ENCODE assay signal across 2 cellular contexts in genomic region chr2:16010951-16011620, GRCh38.
TF ChIP-seq lines count a peak whose summit lies in the region.

No MANE protein-coding gene starts in this region.

TF ChIP-seq in GM23338, 12 proteins besides CTCF, POLR2A, EP300 and RAD21:
- TF ChIP-seq ZNF114 (CRISPR knock-in tag; IDR thresholded peaks at IDR 0.05): no peak
- TF ChIP-seq ZNF331 (CRISPR knock-in tag; IDR thresholded peaks at IDR 0.05; ENCODE audit: low read depth): no peak
- TF ChIP-seq REST (IDR thresholded peaks at IDR 0.05; ENCODE audit: unreplicated experiment): no peak
- TF ChIP-seq EZH2 (IDR thresholded peaks at IDR 0.05; ENCODE audit: low read depth, unreplicated experiment): no peak
- TF ChIP-seq NANOG (IDR thresholded peaks at IDR 0.05; ENCODE audit: borderline replicate concordance): no peak
- no peak for TF ChIP-seq CREB1 (CRISPR knock-in tag; IDR thresholded peaks at IDR 0.05; ENCODE audit: low read depth)
- no peak for TF ChIP-seq STAT1 (IDR thresholded peaks at IDR 0.05; ENCODE audit: unreplicated experiment)
- no peak for TF ChIP-seq JUNB (IDR thresholded peaks at IDR 0.05; ENCODE audit: unreplicated experiment)
- TF ChIP-seq, protein P1, sequence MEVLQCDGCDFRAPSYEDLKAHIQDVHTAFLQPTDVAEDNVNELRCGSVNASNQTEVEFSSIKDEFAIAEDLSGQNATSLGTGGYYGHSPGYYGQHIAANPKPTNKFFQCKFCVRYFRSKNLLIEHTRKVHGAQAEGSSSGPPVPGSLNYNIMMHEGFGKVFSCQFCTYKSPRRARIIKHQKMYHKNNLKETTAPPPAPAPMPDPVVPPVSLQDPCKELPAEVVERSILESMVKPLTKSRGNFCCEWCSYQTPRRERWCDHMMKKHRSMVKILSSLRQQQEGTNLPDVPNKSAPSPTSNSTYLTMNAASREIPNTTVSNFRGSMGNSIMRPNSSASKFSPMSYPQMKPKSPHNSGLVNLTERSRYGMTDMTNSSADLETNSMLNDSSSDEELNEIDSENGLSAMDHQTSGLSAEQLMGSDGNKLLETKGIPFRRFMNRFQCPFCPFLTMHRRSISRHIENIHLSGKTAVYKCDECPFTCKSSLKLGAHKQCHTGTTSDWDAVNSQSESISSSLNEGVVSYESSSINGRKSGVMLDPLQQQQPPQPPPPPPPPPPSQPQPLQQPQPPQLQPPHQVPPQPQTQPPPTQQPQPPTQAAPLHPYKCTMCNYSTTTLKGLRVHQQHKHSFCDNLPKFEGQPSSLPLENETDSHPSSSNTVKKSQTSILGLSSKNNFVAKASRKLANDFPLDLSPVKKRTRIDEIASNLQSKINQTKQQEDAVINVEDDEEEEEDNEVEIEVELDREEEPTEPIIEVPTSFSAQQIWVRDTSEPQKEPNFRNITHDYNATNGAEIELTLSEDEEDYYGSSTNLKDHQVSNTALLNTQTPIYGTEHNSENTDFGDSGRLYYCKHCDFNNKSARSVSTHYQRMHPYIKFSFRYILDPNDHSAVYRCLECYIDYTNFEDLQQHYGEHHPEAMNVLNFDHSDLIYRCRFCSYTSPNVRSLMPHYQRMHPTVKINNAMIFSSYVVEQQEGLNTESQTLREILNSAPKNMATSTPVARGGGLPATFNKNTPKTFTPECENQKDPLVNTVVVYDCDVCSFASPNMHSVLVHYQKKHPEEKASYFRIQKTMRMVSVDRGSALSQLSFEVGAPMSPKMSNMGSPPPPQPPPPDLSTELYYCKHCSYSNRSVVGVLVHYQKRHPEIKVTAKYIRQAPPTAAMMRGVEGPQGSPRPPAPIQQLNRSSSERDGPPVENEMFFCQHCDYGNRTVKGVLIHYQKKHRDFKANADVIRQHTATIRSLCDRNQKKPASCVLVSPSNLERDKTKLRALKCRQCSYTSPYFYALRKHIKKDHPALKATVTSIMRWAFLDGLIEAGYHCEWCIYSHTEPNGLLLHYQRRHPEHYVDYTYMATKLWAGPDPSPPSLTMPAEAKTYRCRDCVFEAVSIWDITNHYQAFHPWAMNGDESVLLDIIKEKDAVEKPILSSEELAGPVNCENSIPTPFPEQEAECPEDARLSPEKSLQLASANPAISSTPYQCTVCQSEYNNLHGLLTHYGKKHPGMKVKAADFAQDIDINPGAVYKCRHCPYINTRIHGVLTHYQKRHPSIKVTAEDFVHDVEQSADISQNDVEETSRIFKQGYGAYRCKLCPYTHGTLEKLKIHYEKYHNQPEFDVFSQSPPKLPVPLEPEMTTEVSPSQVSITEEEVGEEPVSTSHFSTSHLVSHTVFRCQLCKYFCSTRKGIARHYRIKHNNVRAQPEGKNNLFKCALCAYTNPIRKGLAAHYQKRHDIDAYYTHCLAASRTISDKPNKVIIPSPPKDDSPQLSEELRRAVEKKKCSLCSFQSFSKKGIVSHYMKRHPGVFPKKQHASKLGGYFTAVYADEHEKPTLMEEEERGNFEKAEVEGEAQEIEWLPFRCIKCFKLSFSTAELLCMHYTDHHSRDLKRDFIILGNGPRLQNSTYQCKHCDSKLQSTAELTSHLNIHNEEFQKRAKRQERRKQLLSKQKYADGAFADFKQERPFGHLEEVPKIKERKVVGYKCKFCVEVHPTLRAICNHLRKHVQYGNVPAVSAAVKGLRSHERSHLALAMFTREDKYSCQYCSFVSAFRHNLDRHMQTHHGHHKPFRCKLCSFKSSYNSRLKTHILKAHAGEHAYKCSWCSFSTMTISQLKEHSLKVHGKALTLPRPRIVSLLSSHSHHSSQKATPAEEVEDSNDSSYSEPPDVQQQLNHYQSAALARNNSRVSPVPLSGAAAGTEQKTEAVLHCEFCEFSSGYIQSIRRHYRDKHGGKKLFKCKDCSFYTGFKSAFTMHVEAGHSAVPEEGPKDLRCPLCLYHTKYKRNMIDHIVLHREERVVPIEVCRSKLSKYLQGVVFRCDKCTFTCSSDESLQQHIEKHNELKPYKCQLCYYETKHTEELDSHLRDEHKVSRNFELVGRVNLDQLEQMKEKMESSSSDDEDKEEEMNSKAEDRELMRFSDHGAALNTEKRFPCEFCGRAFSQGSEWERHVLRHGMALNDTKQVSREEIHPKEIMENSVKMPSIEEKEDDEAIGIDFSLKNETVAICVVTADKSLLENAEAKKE (CRISPR knock-in tag; IDR thresholded peaks at IDR 0.05): no peak
- TF ChIP-seq ETS1 (IDR thresholded peaks at IDR 0.05): no peak
- no peak for TF ChIP-seq POLR2AphosphoS5 (IDR thresholded peaks at IDR 0.05; ENCODE audit: low read depth)
- TF ChIP-seq EZH2phosphoT487 (IDR thresholded peaks at IDR 0.05; ENCODE audit: unreplicated experiment): no peak

TF ChIP-seq in H1, 55 proteins besides CTCF, POLR2A, EP300 and RAD21:
- TF ChIP-seq TEAD4 (IDR thresholded peaks at IDR 0.05; ENCODE audit: low read depth, low read length) (no peak), TAF7 (optimal IDR thresholded peaks at IDR 0.05; ENCODE audit: borderline replicate concordance, low read depth, low read length) (no peak), SIRT6 (IDR thresholded peaks at IDR 0.05; ENCODE audit: low read length) (no peak), CBX5 (IDR thresholded peaks at IDR 0.05; ENCODE audit: low read depth, low read length) (no peak), RBBP5 (IDR thresholded peaks at IDR 0.05; ENCODE audit: borderline replicate concordance, low read depth, low read length) (no peak), ATF2 (IDR thresholded peaks at IDR 0.05; ENCODE audit: low read length) (no peak), HDAC6 (IDR thresholded peaks at IDR 0.05; ENCODE audit: low read depth, low read length) (no peak), TAF1 (IDR thresholded peaks at IDR 0.05; ENCODE audit: low read depth, low read length) (no peak)
- TF ChIP-seq, protein P2, sequence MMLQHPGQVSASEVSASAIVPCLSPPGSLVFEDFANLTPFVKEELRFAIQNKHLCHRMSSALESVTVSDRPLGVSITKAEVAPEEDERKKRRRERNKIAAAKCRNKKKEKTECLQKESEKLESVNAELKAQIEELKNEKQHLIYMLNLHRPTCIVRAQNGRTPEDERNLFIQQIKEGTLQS (IDR thresholded peaks at IDR 0.05; ENCODE audit: insufficient read depth, low read depth, low read length): no peak
